Comparison of ENCODE assay signal across 8 cellular contexts in genomic region chr5:73446631-73447233, GRCh38. TPM values are rescaled to one million over a fixed set of nuclear protein-coding genes. Genes with fewer than 3 reads are reported as not detected.
DNase-seq lines count a peak whose midpoint lies in the region; ATAC-seq, FAIRE-seq and TF ChIP-seq lines count a peak whose summit lies in the region.

No MANE protein-coding gene starts in this region.

- H3K27me3 ChIP-seq in fibroblast of lung (ENCODE audit: control insufficient read depth, insufficient read depth, low read length) (peaks cover 10% of the 10 kb centered on the region), stomach (peaks cover 68 to 98% (median 93%) of the 10 kb centered on the region in 3 donors)

- no peak for FAIRE-seq in HTR-8/SVneo (lab: Jason Lieb, UNC)

- TF ChIP-seq POLR2A in stomach (IDR thresholded peaks at IDR 0.05) = no peak

- no peak overlapping the region for H2AFZ ChIP-seq in fibroblast of lung (ENCODE audit: low read length)

- peak overlapping the region; percentile 0 for H3K9ac ChIP-seq in SK-N-MC (ENCODE audit: insufficient read length)
- H3K9ac ChIP-seq in fibroblast of lung (ENCODE audit: insufficient read depth, low read length) = peak overlapping the region; percentile 71

- peaks cover 34% of the 10 kb centered on the region for H3K79me2 ChIP-seq in fibroblast of lung (ENCODE audit: control insufficient read depth, insufficient read depth, low read length)

- 3 to 7% (median 5%) methylated on average over 37 to 66 of the region's 66 CpGs for WGBS in stomach, 5 donors

- H4K20me1 ChIP-seq in fibroblast of lung (ENCODE audit: control insufficient read depth, extremely low read depth, insufficient read depth, low read length) = no peaks in the 10 kb centered on the region

- peaks cover 5% of the 10 kb centered on the region for H3K4me1 ChIP-seq in fibroblast of lung (ENCODE audit: control insufficient read depth, extremely low read depth, insufficient read depth, low read length)
- peaks cover 23 to 41% (median 30%) of the 10 kb centered on the region in 4 donors for H3K4me1 ChIP-seq in stomach

- H3K9me3 ChIP-seq in SK-N-MC (ENCODE audit: low read depth, low read length) = no peaks in the 10 kb centered on the region
- H3K9me3 ChIP-seq in fibroblast of lung (ENCODE audit: control insufficient read depth, insufficient read depth, low read depth, low read length) = no peaks in the 10 kb centered on the region
- peaks cover 0 to 6% (median 0%) of the 10 kb centered on the region in 4 donors for H3K9me3 ChIP-seq in stomach

- H3K4me3 ChIP-seq in SK-N-MC (peak overlapping the region; percentile 74), fibroblast of lung (replicated peaks in 1 of 4; ENCODE audit: control extremely low read depth in 1 of 4, insufficient read depth in 1 of 4, low read depth in 3 of 4, low read length in 4 of 4) (peak overlapping the region; percentile 75 to 91 (median 83)), stomach (peak overlapping the region in 3 of 4 donors; percentile 13 to 30 (median 28))

- no peak for ATAC-seq in HG03521 (IDR thresholded peaks at IDR 0.05; ENCODE audit: unreplicated experiment)

- H3K27ac ChIP-seq in SK-N-MC = no peak overlapping the region
- peak overlapping the region; percentile 49 for H3K27ac ChIP-seq in fibroblast of lung (ENCODE audit: insufficient read depth, low read length)
- H3K27ac ChIP-seq in stomach = no peak overlapping the region

- intact Hi-C loops in stomach (cut with DNase I; ENCODE audit: low total_unique reads) = loop anchor here (10.0 kb wide), 1 partner anchor 232 kb away; no protein-coding TSS in a partner anchor

- TF ChIP-seq CTCF in fibroblast of lung (conservative IDR thresholded peaks at IDR 0.05 in 1 of 2, IDR thresholded peaks at IDR 0.05 in 1 of 2; ENCODE audit: low read depth in 1 of 2, low read length in 2 of 2) (no peak), stomach (IDR thresholded peaks at IDR 0.05) (no peak)

- TF ChIP-seq EP300 in stomach (IDR thresholded peaks at IDR 0.05) = no peak

- H3K4me2 ChIP-seq in fibroblast of lung (ENCODE audit: extremely low read depth, insufficient read depth, low read length) = peak overlapping the region; percentile 78

- H3K36me3 ChIP-seq in SK-N-MC (ENCODE audit: insufficient read depth, low read length) = no peaks in the 10 kb centered on the region
- H3K36me3 ChIP-seq in fibroblast of lung (ENCODE audit: control insufficient read depth, insufficient read depth, low read length) = peaks cover 2% of the 10 kb centered on the region
- no peaks in the 10 kb centered on the region for H3K36me3 ChIP-seq in stomach

- DNase-seq in activated CD4-positive, alpha-beta T cell treated with anti-CD3 and anti-CD28 coated beads for 48 hours = peak; percentile 9
- no peak for DNase-seq in activated CD4-positive, alpha-beta T cell treated with anti-CD3 and anti-CD28 coated beads for 4 hours
- DNase-seq in SK-N-MC (ENCODE audit: low read depth, low spot score) = no peak
- peak in 1 of 2 donors; percentile 17 for DNase-seq in fibroblast of lung (ENCODE audit: low read depth in 2 of 2)
- no peak for DNase-seq in stomach
- DNase-seq in hepatic stellate cell (ENCODE audit: low spot score) = no peak
- no peak for DNase-seq in HTR-8/SVneo (ENCODE audit: insufficient read length, low spot score)

RNA-seq across cellular contexts. Expression of gene FOXD1, which starts 1.8 kb away (rescaled TPM):
- total RNA-seq in fibroblast of lung (0.77 and 1.5 TPM in 2 replicates), stomach (under 1 TPM in 1 of 5 donors, not detected in 4; 0.18 TPM)
- polyA plus RNA-seq in fibroblast of lung (7.4 and 8.7 TPM in 2 replicates), stomach (under 1 TPM in 2 of 3 donors, not detected in 1; 0.19 to 0.28 TPM)
- 14.8 and 15.7 TPM in 2 replicates for polyA plus RNA-seq in fibroblast of lung (2012)
- polyA minus RNA-seq in fibroblast of lung (ENCODE audit: low replicate concordance) = 2.6 and 3.5 TPM in 2 replicates

RNA-seq across cellular contexts. Expression of gene BTF3, which starts 51.5 kb away (rescaled TPM):
- total RNA-seq in fibroblast of lung (207 and 256 TPM in 2 replicates), stomach (100 to 1,000 TPM; 154 to 498 (median 339) TPM)
- polyA plus RNA-seq in fibroblast of lung (631 and 647 TPM in 2 replicates), stomach (1,000 to 10,000 TPM in 1 of 3 donors, 100 to 1,000 TPM in 2; 692 to 1,046 (median 765) TPM)
- polyA plus RNA-seq in fibroblast of lung (2012) = 781 and 796 TPM in 2 replicates
- polyA minus RNA-seq in fibroblast of lung (ENCODE audit: low replicate concordance) = 73.6 and 84.5 TPM in 2 replicates

Comparison
In these comparisons a context has a peak if more than half of its experiments do, and no peak if none do; other contexts are left out.
1. H3K4me3 ChIP-seq: peak in every context shown above with its lines; median percentile 83 in fibroblast of lung; 74 in SK-N-MC; 28 in stomach.